15 cellular contexts compared by ENCODE assay signal in genomic region chr10:11397980-11398580, GRCh38.
DNase-seq lines count a peak whose midpoint lies in the region; ATAC-seq and TF ChIP-seq lines count a peak whose summit lies in the region.
"Had no signal": no experiment of that assay in that cellular context is flagged by ENCODE, and none has a peak within 500 bp of the region (broad histone marks: within the 10 kb centered on the region; RNA-seq: fewer than 3 reads in every experiment).

No MANE protein-coding gene starts in this region.

- no peak overlapping the region for H3K27ac ChIP-seq in SJCRH30
- H3K27ac ChIP-seq in psoas muscle, result no peak overlapping the region
- H3K27ac ChIP-seq in tibial artery, result no peak overlapping the region
- H3K27ac ChIP-seq: PC-9, right lobe of liver had no signal

- intact Hi-C loops in psoas muscle (cut with DNase I), result no loop called here
- intact Hi-C loops in tibial artery (cut with DNase I; ENCODE audit: low total_unique reads), result no loop called here

- H3K27ac Mint-ChIP-seq in WTC11, result no peak overlapping the region

- no peak for TF ChIP-seq CTCF in psoas muscle (IDR thresholded peaks at IDR 0.05)
- TF ChIP-seq CTCF in tibial artery (IDR thresholded peaks at IDR 0.05), result no peak
- TF ChIP-seq CTCF in WTC11 (IDR thresholded peaks at IDR 0.05), result no peak

- no peaks in the 10 kb centered on the region for H3K27me3 Mint-ChIP-seq in WTC11 (ENCODE audit: low read depth)

- CTCF ChIA-PET in WTC11 (lab: Charles Lee), result interaction anchor here (1.4 kb wide), 1 partner anchor 26 kb away, joined by 3 read pairs; no protein-coding TSS in a partner anchor

- no peak overlapping the region for H3K4me3 Mint-ChIP-seq in WTC11

- 29 to 41% (median 40%) methylated on average over 8 of the region's 8 CpGs for WGBS in psoas muscle, 3 donors

- no peak overlapping the region for H3K4me3 ChIP-seq in SJCRH30
- H3K4me3 ChIP-seq in psoas muscle, result no peak overlapping the region
- no peak overlapping the region for H3K4me3 ChIP-seq in tibial artery
- H3K4me3 ChIP-seq: PC-9, right lobe of liver had no signal

- H3K27me3 ChIP-seq in SJCRH30 (no peaks in the 10 kb centered on the region), psoas muscle (ENCODE audit: insufficient read depth in 3 of 3, low read length in 2 of 3) (peaks cover 0 to 3% (median 0%) of the 10 kb centered on the region in 3 donors), tibial artery (peaks cover 0 to 3% of the 10 kb centered on the region in 2 donors)
- H3K27me3 ChIP-seq: right lobe of liver had no signal

- no peaks in the 10 kb centered on the region for H3K36me3 Mint-ChIP-seq in WTC11

- peaks cover 8% of the 10 kb centered on the region for H3K9me3 Mint-ChIP-seq in WTC11

- DNase-seq in Daoy (ENCODE audit: low read depth) (peak; percentile 52), SJCRH30 (peak; percentile 17 to 54), globus pallidus (ENCODE audit: low spot score) (peak; percentile 9), psoas muscle (peak; percentile 43 to 81), tibial artery (no peak), middle frontal gyrus (ENCODE audit: extremely low spot score, low spot score) (no peak), WTC11 (ENCODE audit: low spot score) (no peak)
- DNase-seq: activated CD4-positive, CD25-positive, alpha-beta regulatory T cell treated with anti-CD3 and anti-CD28 coated beads, Interleukin-2, amount 50 U/mL, for 72 hours; activated T-cell treated with anti-CD3 and anti-CD28 coated beads, Interleukin-2, amount 50 U/mL, for 1 hour; NCI-H524; PC-9; right lobe of liver; SW 1271 had no signal

- POLR2A ChIA-PET in WTC11 (lab: Charles Lee), result no interaction called here

- H3K9me3 ChIP-seq in SJCRH30 (replicated peaks) (no peaks in the 10 kb centered on the region; the same call in 1 of the 2 replicates), psoas muscle (no peaks in the 10 kb centered on the region), tibial artery (no peaks in the 10 kb centered on the region)
- H3K9me3 ChIP-seq: right lobe of liver had no signal

- H3K4me1 Mint-ChIP-seq in WTC11, result peaks cover 11% of the 10 kb centered on the region; the same call in 1 of the 2 replicates

- H3K36me3 ChIP-seq in SJCRH30, result no peaks in the 10 kb centered on the region
- no peaks in the 10 kb centered on the region for H3K36me3 ChIP-seq in psoas muscle (ENCODE audit: insufficient read depth in 1 of 2, low read depth in 1 of 2)
- no peaks in the 10 kb centered on the region for H3K36me3 ChIP-seq in tibial artery
- H3K36me3 ChIP-seq: right lobe of liver had no signal

- H3K4me1 ChIP-seq in SJCRH30 (peaks cover 16% of the 10 kb centered on the region), psoas muscle (no peaks in the 10 kb centered on the region), tibial artery (peaks cover 0 to 3% (median 0%) of the 10 kb centered on the region in 4 donors)
- H3K4me1 ChIP-seq: right lobe of liver had no signal

- ATAC-seq in psoas muscle (peak; percentile 21 to 64 (median 53)), HG03039 (IDR thresholded peaks at IDR 0.05; ENCODE audit: unreplicated experiment) (no peak), WTC11 (no peak)
- ATAC-seq: HepG2 had no signal

TF ChIP-seq in WTC11, 78 proteins besides CTCF, POLR2A, EP300 and RAD21:
- no peak for TF ChIP-seq E2F5 (CRISPR knock-in tag; IDR thresholded peaks at IDR 0.05)
- TF ChIP-seq ZNF423 (CRISPR knock-in tag; IDR thresholded peaks at IDR 0.05), result no peak
- no peak for TF ChIP-seq ZSCAN18 (CRISPR knock-in tag; IDR thresholded peaks at IDR 0.05)
- no peak for TF ChIP-seq NFATC4 (CRISPR knock-in tag; IDR thresholded peaks at IDR 0.05)
- no peak for TF ChIP-seq MLX (CRISPR knock-in tag; IDR thresholded peaks at IDR 0.05)
- no peak for TF ChIP-seq ZNF425 (CRISPR knock-in tag; conservative IDR thresholded peaks at IDR 0.05)
- TF ChIP-seq MXD4 (CRISPR knock-in tag; IDR thresholded peaks at IDR 0.05; ENCODE audit: borderline replicate concordance), result no peak
- no peak for TF ChIP-seq JAZF1 (CRISPR knock-in tag; IDR thresholded peaks at IDR 0.05)
- TF ChIP-seq JUN (CRISPR knock-in tag; IDR thresholded peaks at IDR 0.05), result no peak
- TF ChIP-seq ATF6 (CRISPR knock-in tag; IDR thresholded peaks at IDR 0.05), result no peak
- TF ChIP-seq GABPB1 (CRISPR knock-in tag; IDR thresholded peaks at IDR 0.05), result no peak

Comparison
In these comparisons a context has a peak if more than half of its experiments do, and no peak if none do; other contexts are left out.
1. DNase-seq: peak in Daoy (single experiment), SJCRH30 (2 of 2), globus pallidus (single experiment) and psoas muscle (2 of 2); none in tibial artery (0 of 2), middle frontal gyrus (single experiment) and WTC11 (single experiment).
2. ATAC-seq: peak in psoas muscle (4 of 4); none in HG03039 (single experiment) and WTC11 (single experiment).